Comparison of ENCODE assay signal across 39 cellular contexts in the genomic region with DNA sequence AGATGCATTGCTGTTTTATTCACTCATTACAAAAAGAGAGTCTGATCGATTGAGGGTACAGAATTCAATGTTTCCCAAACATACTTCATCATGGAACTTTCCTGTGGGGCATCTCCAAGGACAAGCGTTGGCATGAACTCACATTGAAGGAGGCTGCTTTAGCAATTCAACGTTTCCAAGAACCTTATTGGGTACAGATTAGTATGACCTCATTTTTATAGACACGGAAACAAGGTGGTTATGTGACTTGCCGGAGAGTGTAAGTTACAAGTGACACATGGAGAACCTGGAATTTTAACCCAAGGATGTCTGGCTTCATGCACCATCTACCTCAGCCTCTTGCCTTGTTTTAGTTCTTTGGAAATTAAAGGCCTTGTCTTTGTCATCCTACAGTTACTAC. TPM values are rescaled to one million over a fixed set of nuclear protein-coding genes. Genes with fewer than 3 reads are reported as not detected.
"Had no signal": no experiment of that assay in that cellular context is flagged by ENCODE, and none has a peak within 500 bp of the region (broad histone marks: within the 10 kb centered on the region; RNA-seq: fewer than 3 reads in every experiment).

No MANE protein-coding gene starts in this region.

- H3K27me3 ChIP-seq: adrenal gland, body of pancreas, brain microvascular endothelial cell had no signal

- H3K4me3 ChIP-seq: adrenal gland, body of pancreas, breast epithelium had no signal

- DNase-seq: activated B cell treated with CpG ODN at 0.5 μM for 24 hours; activated CD4-positive, alpha-beta memory T cell treated with anti-CD3 and anti-CD28 coated beads for 36 hours; activated CD4-positive, alpha-beta T cell treated with anti-CD3 and anti-CD28 coated beads for 4 hours; activated CD4-positive, alpha-beta T cell treated with anti-CD3 and anti-CD28 coated beads, Interleukin-2, amount 10 ng/mL, durations not matched to agents 24 days and 14 days; activated CD4-positive, alpha-beta T cell treated with anti-CD3 and anti-CD28 coated beads, Interleukin-2, amount 50 U/mL, for 1 hour; activated CD4-positive, alpha-beta T cell treated with anti-CD3 and anti-CD28 coated beads, Interleukin-2, amount 50 U/mL, for 4 hours; activated CD4-positive, CD25-positive, alpha-beta regulatory T cell treated with anti-CD3 and anti-CD28 coated beads, Interleukin-2, amount 50 U/mL, for 72 hours; activated CD8-positive, alpha-beta memory T cell treated with anti-CD3 and anti-CD28 coated beads, Interleukin-2, amount 50 U/mL, for 4 hours; activated CD8-positive, alpha-beta T cell treated with anti-CD3 and anti-CD28 coated beads for 36 hours; activated effector memory CD4-positive, alpha-beta T cell treated with anti-CD3 and anti-CD28 coated beads, Interleukin-2, amount 50 U/mL, for 16 hours; activated gamma-delta T cell treated with Interleukin-2 at 50 U/mL for 16 hours; activated naive CD4-positive, alpha-beta T cell; activated naive CD4-positive, alpha-beta T cell treated with anti-CD3 and anti-CD28 coated beads for 36 hours; activated naive CD4-positive, alpha-beta T cell treated with anti-CD3 and anti-CD28 coated beads, Interleukin-2, amount 50 U/mL, for 16 hours; activated naive CD8-positive, alpha-beta T cell treated with anti-CD3 and anti-CD28 coated beads for 36 hours; activated T-cell treated with anti-CD3 and anti-CD28 coated beads for 4 hours; activated T-cell treated with anti-CD3 and anti-CD28 coated beads, Interleukin-2, amount 50 U/mL, for 1 hour; activated T-cell treated with anti-CD3 and anti-CD28 coated beads, Interleukin-2, amount 50 U/mL, for 4 hours; activated T-cell treated with anti-CD3 and anti-CD28 coated beads, Interleukin-2, amount 50 U/mL, for 72 hours; adrenal gland; amniotic stem cell; aorta; body of pancreas; brain microvascular endothelial cell; central memory CD4-positive, alpha-beta T cell; T-helper 1 cell; T-helper 2 cell; T-helper 9 cell had no signal

- H3K27ac ChIP-seq: adrenal gland, body of pancreas, brain microvascular endothelial cell, breast epithelium, VCaP had no signal

- H3K9me3 ChIP-seq: adrenal gland, body of pancreas, breast epithelium had no signal

- FAIRE-seq: astrocyte, TTC549 had no signal

- H3K9me3 Mint-ChIP-seq: activated B cell treated with CpG ODN at 0.5 μM for 24 hours; activated CD4-positive, alpha-beta memory T cell treated with anti-CD3 and anti-CD28 coated beads for 36 hours; activated CD4-positive, alpha-beta T cell treated with anti-CD3 and anti-CD28 coated beads, Interleukin-2, amount 10 ng/mL, durations not matched to agents 24 days and 14 days; activated CD8-positive, alpha-beta T cell treated with anti-CD3 and anti-CD28 coated beads for 36 hours; activated naive CD4-positive, alpha-beta T cell treated with anti-CD3 and anti-CD28 coated beads for 36 hours; activated naive CD4-positive, alpha-beta T cell treated with anti-CD3 and anti-CD28 coated beads, Interleukin-2, amount 50 U/mL, for 72 hours; activated naive CD8-positive, alpha-beta T cell treated with anti-CD3 and anti-CD28 coated beads for 36 hours; activated T-cell treated with anti-CD3 and anti-CD28 coated beads, Interleukin-2, amount 50 U/mL, for 4 hours; activated T-helper 1 cell treated with anti-CD3 and anti-CD28 coated beads, Interleukin-12 subunit alpha, Interleukin-12 subunit beta, Interleukin-2, Interleukin-4 antibody, amounts not matched to agents 30 ng/mL and 10 ng/mL and 1 ng/mL, durations not matched to agents 14 hours and 24 hours and 36 hours; activated T-helper 17 cell treated with anti-CD3 and anti-CD28 coated beads, Interleukin-2, amount 50 U/mL, for 72 hours; T-helper 1 cell treated with Interleukin-12 subunit alpha and Interleukin-12 subunit beta and Interleukin-4 antibody, amounts not matched to agents 30 μg/mL and 1 μg/mL, for 36 hours; T-helper 2 cell treated with Interferon-gamma antibody and Interleukin-4, amounts not matched to agents 5 μg/mL and 100 μg/mL, for 36 hours had no signal

- H3K27me3 Mint-ChIP-seq: activated B cell treated with CpG ODN at 0.5 μM for 24 hours; activated CD4-positive, alpha-beta T cell treated with anti-CD3 and anti-CD28 coated beads, Interleukin-2, amount 10 ng/mL, durations not matched to agents 24 days and 14 days; activated T-helper 17 cell treated with anti-CD3 and anti-CD28 coated beads, Interleukin-2, amount 50 U/mL, for 72 hours had no signal

- H3K36me3 Mint-ChIP-seq: activated CD4-positive, alpha-beta memory T cell treated with anti-CD3 and anti-CD28 coated beads for 36 hours; activated naive CD4-positive, alpha-beta T cell treated with anti-CD3 and anti-CD28 coated beads, Interleukin-2, amount 50 U/mL, for 72 hours; activated naive CD8-positive, alpha-beta T cell treated with anti-CD3 and anti-CD28 coated beads for 36 hours had no signal

- H3K4me3 Mint-ChIP-seq: activated B cell treated with CpG ODN at 0.5 μM for 24 hours; activated CD4-positive, alpha-beta memory T cell treated with anti-CD3 and anti-CD28 coated beads for 36 hours; activated CD4-positive, alpha-beta T cell treated with anti-CD3 and anti-CD28 coated beads, Interleukin-2, amount 10 ng/mL, durations not matched to agents 24 days and 14 days; activated CD8-positive, alpha-beta T cell treated with anti-CD3 and anti-CD28 coated beads for 36 hours; activated naive CD4-positive, alpha-beta T cell treated with anti-CD3 and anti-CD28 coated beads for 36 hours; activated naive CD8-positive, alpha-beta T cell treated with anti-CD3 and anti-CD28 coated beads for 36 hours; activated T-cell treated with anti-CD3 and anti-CD28 coated beads, Interleukin-2, amount 50 U/mL, for 4 hours; activated T-cell treated with anti-CD3 and anti-CD28 coated beads, Interleukin-2, amount 50 U/mL, for 72 hours; activated T-helper 1 cell treated with anti-CD3 and anti-CD28 coated beads, Interleukin-12 subunit alpha, Interleukin-12 subunit beta, Interleukin-2, Interleukin-4 antibody, amounts not matched to agents 30 ng/mL and 10 ng/mL and 1 ng/mL, durations not matched to agents 14 hours and 24 hours and 36 hours; activated T-helper 17 cell treated with anti-CD3 and anti-CD28 coated beads, Interleukin-2, amount 50 U/mL, for 72 hours; T-helper 1 cell treated with Interleukin-12 subunit alpha and Interleukin-12 subunit beta and Interleukin-4 antibody, amounts not matched to agents 30 μg/mL and 1 μg/mL, for 36 hours; T-helper 2 cell treated with Interferon-gamma antibody and Interleukin-4, amounts not matched to agents 5 μg/mL and 100 μg/mL, for 36 hours had no signal

- ATAC-seq: activated CD8-positive, alpha-beta T cell treated with anti-CD3 and anti-CD28 coated beads for 36 hours; activated naive CD4-positive, alpha-beta T cell treated with anti-CD3 and anti-CD28 coated beads, Interleukin-2, amount 50 U/mL, for 72 hours; activated T-cell treated with anti-CD3 and anti-CD28 coated beads, Interleukin-2, amount 50 U/mL, for 4 hours; activated T-cell treated with anti-CD3 and anti-CD28 coated beads, Interleukin-2, amount 50 U/mL, for 72 hours; activated T-helper 17 cell treated with anti-CD3 and anti-CD28 coated beads, Interleukin-2, amount 50 U/mL, for 72 hours; body of pancreas had no signal

- H3K27ac Mint-ChIP-seq: activated B cell treated with CpG ODN at 0.5 μM for 24 hours; activated CD4-positive, alpha-beta memory T cell treated with anti-CD3 and anti-CD28 coated beads for 36 hours; activated CD4-positive, alpha-beta T cell treated with anti-CD3 and anti-CD28 coated beads, Interleukin-2, amount 10 ng/mL, durations not matched to agents 24 days and 14 days; activated CD8-positive, alpha-beta T cell treated with anti-CD3 and anti-CD28 coated beads for 36 hours; activated naive CD4-positive, alpha-beta T cell treated with anti-CD3 and anti-CD28 coated beads for 36 hours; activated naive CD4-positive, alpha-beta T cell treated with anti-CD3 and anti-CD28 coated beads, Interleukin-2, amount 50 U/mL, for 72 hours; activated naive CD8-positive, alpha-beta T cell treated with anti-CD3 and anti-CD28 coated beads for 36 hours; activated T-cell treated with anti-CD3 and anti-CD28 coated beads, Interleukin-2, amount 50 U/mL, for 72 hours; activated T-helper 1 cell treated with anti-CD3 and anti-CD28 coated beads, Interleukin-12 subunit alpha, Interleukin-12 subunit beta, Interleukin-2, Interleukin-4 antibody, amounts not matched to agents 30 ng/mL and 10 ng/mL and 1 ng/mL, durations not matched to agents 14 hours and 24 hours and 36 hours; activated T-helper 17 cell treated with anti-CD3 and anti-CD28 coated beads, Interleukin-2, amount 50 U/mL, for 72 hours; T-helper 1 cell treated with Interleukin-12 subunit alpha and Interleukin-12 subunit beta and Interleukin-4 antibody, amounts not matched to agents 30 μg/mL and 1 μg/mL, for 36 hours; T-helper 2 cell treated with Interferon-gamma antibody and Interleukin-4, amounts not matched to agents 5 μg/mL and 100 μg/mL, for 36 hours had no signal

- H3K4me1 ChIP-seq: adrenal gland, body of pancreas, breast epithelium had no signal

- H3K36me3 ChIP-seq: adrenal gland, brain microvascular endothelial cell, breast epithelium had no signal

RNA-seq across cellular contexts. Expression of gene GPR31, which starts 8.8 kb away (rescaled TPM):
- total RNA-seq: activated B cell treated with CpG ODN at 0.5 μM for 24 hours; activated CD4-positive, alpha-beta memory T cell treated with anti-CD3 and anti-CD28 coated beads for 36 hours; activated CD4-positive, alpha-beta T cell treated with anti-CD3 and anti-CD28 coated beads, Interleukin-2, amount 10 ng/mL, durations not matched to agents 24 days and 14 days; activated CD8-positive, alpha-beta memory T cell treated with anti-CD3 and anti-CD28 coated beads for 36 hours; activated CD8-positive, alpha-beta T cell treated with anti-CD3 and anti-CD28 coated beads for 36 hours; activated naive CD4-positive, alpha-beta T cell treated with anti-CD3 and anti-CD28 coated beads for 36 hours; activated naive CD4-positive, alpha-beta T cell treated with anti-CD3 and anti-CD28 coated beads, Interleukin-2, amount 50 U/mL, for 72 hours; activated naive CD8-positive, alpha-beta T cell treated with anti-CD3 and anti-CD28 coated beads for 36 hours; activated T-cell treated with anti-CD3 and anti-CD28 coated beads, Interleukin-2, amount 50 U/mL, for 4 hours; activated T-cell treated with anti-CD3 and anti-CD28 coated beads, Interleukin-2, amount 50 U/mL, for 72 hours; activated T-helper 1 cell treated with anti-CD3 and anti-CD28 coated beads, Interleukin-12 subunit alpha, Interleukin-12 subunit beta, Interleukin-2, Interleukin-4 antibody, amounts not matched to agents 30 ng/mL and 10 ng/mL and 1 ng/mL, durations not matched to agents 14 hours and 24 hours and 36 hours; activated T-helper 17 cell treated with anti-CD3 and anti-CD28 coated beads, Interleukin-2, amount 50 U/mL, for 72 hours; adrenal gland; aorta; astrocyte; body of pancreas; breast epithelium; cardiac septum had no signal
- polyA plus RNA-seq: adrenal gland, aorta had no signal

RNA-seq across cellular contexts. Expression of gene CCR6, which starts 26.1 kb away (rescaled TPM):
- total RNA-seq: activated CD4-positive, alpha-beta T cell treated with anti-CD3 and anti-CD28 coated beads, Interleukin-2, amount 10 ng/mL, durations not matched to agents 24 days and 14 days; activated naive CD4-positive, alpha-beta T cell treated with anti-CD3 and anti-CD28 coated beads, Interleukin-2, amount 50 U/mL, for 72 hours; activated T-helper 1 cell treated with anti-CD3 and anti-CD28 coated beads, Interleukin-12 subunit alpha, Interleukin-12 subunit beta, Interleukin-2, Interleukin-4 antibody, amounts not matched to agents 30 ng/mL and 10 ng/mL and 1 ng/mL, durations not matched to agents 14 hours and 24 hours and 36 hours; adrenal gland; astrocyte; body of pancreas; cardiac septum had no signal
- polyA plus RNA-seq: adrenal gland, aorta had no signal
